14 cellular contexts compared by ENCODE assay signal in the genomic region with DNA sequence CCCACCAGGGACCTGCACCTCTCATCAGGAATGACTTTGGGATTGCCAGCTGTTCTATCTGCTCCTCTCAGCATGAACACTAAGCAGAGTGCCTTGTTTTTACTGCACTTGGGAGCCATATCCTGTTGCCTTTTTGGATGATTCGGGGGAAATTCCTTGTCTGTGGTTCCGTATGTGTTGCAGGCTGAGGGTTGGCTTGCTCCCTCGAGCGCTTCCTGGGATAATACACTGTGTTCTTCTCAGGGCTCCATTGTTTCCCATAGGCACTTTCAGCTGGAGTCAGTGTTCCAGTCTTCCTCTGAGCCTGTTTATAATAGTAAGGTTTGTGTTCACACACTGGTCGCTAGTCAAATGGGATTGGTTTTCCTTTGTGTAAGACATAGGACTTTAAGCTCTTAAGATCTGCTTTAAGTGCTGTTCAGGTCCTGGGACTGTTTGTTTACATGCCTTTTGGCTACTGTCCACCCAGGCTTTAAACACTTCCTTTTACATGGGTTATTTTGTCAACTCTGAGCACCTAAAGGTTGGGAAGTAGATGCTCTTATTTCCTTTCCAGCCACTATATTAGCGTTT. TPM values are rescaled to one million over a fixed set of nuclear protein-coding genes. Genes with fewer than 3 reads are reported as not detected.
DNase-seq lines count a peak whose midpoint lies in the region; ATAC-seq and TF ChIP-seq lines count a peak whose summit lies in the region.
"Had no signal": no experiment of that assay in that cellular context is flagged by ENCODE, and none has a peak within 500 bp of the region (broad histone marks: within the 10 kb centered on the region; RNA-seq: fewer than 3 reads in every experiment).

No MANE protein-coding gene starts in this region.

- H3K27me3 ChIP-seq in neuronal stem cell (ENCODE audit: control insufficient read depth in 3 of 3, insufficient read depth in 3 of 3, low read depth in 1 of 3, low read length in 3 of 3) (no peaks in the 10 kb centered on the region), right lobe of liver (no peaks in the 10 kb centered on the region)

- no peak overlapping the region for H3K4me2 ChIP-seq in neuronal stem cell (ENCODE audit: insufficient read depth, low read length, poor library complexity, severe bottlenecking)

- no peak overlapping the region for H3K23ac ChIP-seq in neuronal stem cell (ENCODE audit: low read depth, low read length, poor library complexity)

- no peak overlapping the region for H4K91ac ChIP-seq in neuronal stem cell (ENCODE audit: low read depth, low read length, poor library complexity)

- TF ChIP-seq CTCF in fibroblast of pulmonary artery (IDR thresholded peaks at IDR 0.05; ENCODE audit: low read length, missing control alignments) (no peak), right lobe of liver (IDR thresholded peaks at IDR 0.05) (no peak)

- H3K4me1 ChIP-seq in neuronal stem cell (ENCODE audit: control insufficient read depth in 2 of 2, insufficient read depth in 1 of 2, low read depth in 1 of 2, low read length in 2 of 2) (peaks cover 14 to 29% of the 10 kb centered on the region in 2 donors), right lobe of liver (no peaks in the 10 kb centered on the region)

- H3K36me3 ChIP-seq in neuronal stem cell (replicated peaks in 1 of 2; ENCODE audit: control insufficient read depth in 2 of 2, insufficient read depth in 2 of 2, low read length in 2 of 2) (peaks cover 7 to 85% of the 10 kb centered on the region in 2 donors), right lobe of liver (no peaks in the 10 kb centered on the region)

- H3K4me3 ChIP-seq in fibroblast of pulmonary artery (replicated peaks; ENCODE audit: low read depth, low read length) (no peak overlapping the region), neuronal stem cell (ENCODE audit: low read length in 2 of 2) (no peak overlapping the region), right lobe of liver (no peak overlapping the region)

- no peak overlapping the region for H4K8ac ChIP-seq in neuronal stem cell (ENCODE audit: low read depth, low read length)

- no CpG with 5 or more reads among the region's 6 CpGs for WGBS in neuronal stem cell (ENCODE audit: extremely low coverage in 2 of 2, insufficient read length in 2 of 2, insufficient replicate concordance in 1 of 2), 2 donors
- 71% methylated on average over 6 of the region's 6 CpGs for WGBS in right lobe of liver (ENCODE audit: insufficient coverage, low coverage, low lambda C conversion rate, missing lambda C conversion rate)

- ATAC-seq in right lobe of liver (no peak), HG03439 (IDR thresholded peaks at IDR 0.05; ENCODE audit: unreplicated experiment) (no peak), HG03378 (IDR thresholded peaks at IDR 0.05; ENCODE audit: unreplicated experiment) (no peak)
- ATAC-seq: activated CD8-positive, alpha-beta T cell treated with anti-CD3 and anti-CD28 coated beads, Interleukin-2, amount 10 ng/mL, durations not matched to agents 7 days and 5 days; T-helper 17 cell had no signal

- TF ChIP-seq POLR2A in right lobe of liver (IDR thresholded peaks at IDR 0.05), result no peak

- H3K4ac ChIP-seq in neuronal stem cell (ENCODE audit: low read length), result no peak overlapping the region

- peak overlapping the region; percentile 12 for H3K18ac ChIP-seq in neuronal stem cell (ENCODE audit: low read length)

- peaks cover 4% of the 10 kb centered on the region for H3K79me1 ChIP-seq in neuronal stem cell (ENCODE audit: low read depth, low read length)

- H2AFZ ChIP-seq in neuronal stem cell (ENCODE audit: low read length), result no peak overlapping the region

- H3K27ac ChIP-seq in neuronal stem cell (replicated peaks; ENCODE audit: low read length), result peak overlapping the region; percentile 32
- no peak overlapping the region for H3K27ac ChIP-seq in right lobe of liver
- H3K27ac ChIP-seq: C4-2B had no signal

- H2AK5ac ChIP-seq in neuronal stem cell (ENCODE audit: low read depth, low read length), result no peak overlapping the region

- H3K9me3 ChIP-seq in neuronal stem cell (replicated peaks in 1 of 2; ENCODE audit: control insufficient read depth in 2 of 2, insufficient read depth in 1 of 2, low read depth in 1 of 2, low read length in 2 of 2) (no peaks in the 10 kb centered on the region), right lobe of liver (no peaks in the 10 kb centered on the region)

- no peak overlapping the region for H3K9ac ChIP-seq in neuronal stem cell (ENCODE audit: low read depth, low read length, poor library complexity)

- H2BK12ac ChIP-seq in neuronal stem cell (ENCODE audit: low read length), result no peak overlapping the region

- intact Hi-C loops in right lobe of liver (cut with DNase I), result no loop called here

- peak; percentile 62 for DNase-seq in Daoy (ENCODE audit: low read depth)
- peak; percentile 69 for DNase-seq in NCI-H2029 (lab: John Stamatoyannopoulos, UW)
- peak; percentile 24 for DNase-seq in fibroblast of pulmonary artery (ENCODE audit: low read depth)
- DNase-seq in neuronal stem cell (ENCODE audit: low spot score), result no peak
- DNase-seq in anterior cingulate cortex (lab: John Stamatoyannopoulos, UW), result no peak
- no peak for DNase-seq in right lobe of liver
- DNase-seq: activated CD8-positive, alpha-beta T cell treated with anti-CD3 and anti-CD28 coated beads, Interleukin-2, amount 10 ng/mL, durations not matched to agents 7 days and 5 days; cortex of kidney; MV-4-11; stimulated activated CD4-positive, alpha-beta T cell treated with anti-CD3 and anti-CD28 coated beads, Interleukin-4, amount 100 ng/mL, for 1 hour; T-helper 17 cell had no signal

- no peak overlapping the region for H2BK5ac ChIP-seq in neuronal stem cell (ENCODE audit: low read length)

- no peak overlapping the region for H2BK120ac ChIP-seq in neuronal stem cell (ENCODE audit: low read depth, low read length)

- H2BK15ac ChIP-seq in neuronal stem cell (ENCODE audit: low read length), result no peak overlapping the region

- no peak overlapping the region for H3K14ac ChIP-seq in neuronal stem cell (ENCODE audit: low read length)

RNA-seq across cellular contexts. Expression of a gene that starts 23.4 kb away (rescaled TPM):
- total RNA-seq in Daoy (2014; rRNA removed; shearing (Covaris generic)), result 4.4 and 5.0 TPM in 2 replicates
- 180 TPM for polyA plus RNA-seq in neuronal stem cell (2013, experiment 1 of 2)
- 180 TPM for polyA plus RNA-seq in neuronal stem cell (2013, experiment 2 of 2)
- under 1 TPM; 0.22 to 0.86 (median 0.49) TPM for total RNA-seq in right lobe of liver
- total RNA-seq: activated CD8-positive, alpha-beta T cell treated with anti-CD3 and anti-CD28 coated beads, Interleukin-2, amount 10 ng/mL, durations not matched to agents 7 days and 5 days; T-helper 17 cell had no signal

Comparison
In these comparisons a context has a peak if more than half of its experiments do, and no peak if none do; other contexts are left out.
1. DNase-seq: peak in Daoy (single experiment), NCI-H2029 (single experiment) and fibroblast of pulmonary artery (single experiment); none in neuronal stem cell (single experiment), anterior cingulate cortex (0 of 58) and right lobe of liver (0 of 3).